1 cellular context compared by ENCODE assay signal in genomic region chr2:45014016-45014702, GRCh38.
A peak's percentile ranks its signal among the peaks of the same experiment; 100 is the strongest.
TF ChIP-seq lines count a peak whose summit lies in the region.

No MANE protein-coding gene starts in this region.

TF ChIP-seq in WTC11, 78 proteins besides CTCF, POLR2A, EP300 and RAD21 (continued from another document):
- TF ChIP-seq HMGXB4 (CRISPR knock-in tag; IDR thresholded peaks at IDR 0.05) (peak; percentile 91), FOXP4 (CRISPR knock-in tag; IDR thresholded peaks at IDR 0.05) (peak; percentile 79), NR3C1 (CRISPR knock-in tag; conservative IDR thresholded peaks at IDR 0.05; ENCODE audit: low read depth) (no peak), ZNF423 (CRISPR knock-in tag; IDR thresholded peaks at IDR 0.05) (peak; percentile 90), EMX1 (CRISPR knock-in tag; IDR thresholded peaks at IDR 0.05) (no peak), ZNF121 (CRISPR knock-in tag; IDR thresholded peaks at IDR 0.05) (no peak), ZNF219 (CRISPR knock-in tag; IDR thresholded peaks at IDR 0.05; ENCODE audit: borderline replicate concordance) (no peak)
